ENCODE assay signal across 18 cellular contexts in genomic region chr21:42000908-42001307, GRCh38. TPM values are rescaled to one million over a fixed set of nuclear protein-coding genes. Genes with fewer than 3 reads are reported as not detected.
DNase-seq lines count a peak whose midpoint lies in the region; ATAC-seq and TF ChIP-seq lines count a peak whose summit lies in the region.
"Had no signal": no experiment of that assay in that cellular context is flagged by ENCODE, and none has a peak within 500 bp of the region (broad histone marks: within the 10 kb centered on the region; RNA-seq: fewer than 3 reads in every experiment).

No MANE protein-coding gene starts in this region.

- peak overlapping the region; percentile 93 for H3K27ac Mint-ChIP-seq in activated CD4-positive, alpha-beta T cell treated with anti-CD3 and anti-CD28 coated beads for 36 hours
- peak overlapping the region; percentile 94 to 97 for H3K27ac Mint-ChIP-seq in activated naive CD4-positive, alpha-beta T cell treated with anti-CD3 and anti-CD28 coated beads, Interleukin-2, amount 50 U/mL, for 72 hours
- H3K27ac Mint-ChIP-seq in activated naive CD4-positive, alpha-beta T cell treated with anti-CD3 and anti-CD28 coated beads, Interleukin-2, amount 10 ng/mL, durations not matched to agents 7 days and 5 days, result no peak overlapping the region
- peak overlapping the region; percentile 65 for H3K27ac Mint-ChIP-seq in activated T-helper 2 cell treated with anti-CD3 and anti-CD28 coated beads, Interferon-gamma antibody, Interleukin-2, Interleukin-4, amounts not matched to agents 10 μg/mL and 5 μg/mL and 100 μg/mL, durations not matched to agents 14 hours and 24 hours and 36 hours
- H3K27ac Mint-ChIP-seq: B cell had no signal

- H3K36me3 ChIP-seq in parathyroid adenoma (ENCODE audit: control insufficient read depth, insufficient read depth, low read length) (no peaks in the 10 kb centered on the region), mucosa of descending colon (ENCODE audit: low read depth) (no peaks in the 10 kb centered on the region)

- intact Hi-C loops in activated CD4-positive, alpha-beta T cell treated with anti-CD3 and anti-CD28 coated beads for 36 hours (cut with DNase I, micrococcal nuclease), result loop anchor here (5.0 to 10.0 kb wide), 5 partner anchors 44 to 421 kb away; no protein-coding TSS in a partner anchor
- intact Hi-C loops in activated T-helper 2 cell treated with anti-CD3 and anti-CD28 coated beads, Interferon-gamma antibody, Interleukin-2, Interleukin-4, amounts not matched to agents 10 μg/mL and 5 μg/mL and 100 μg/mL, durations not matched to agents 14 hours and 24 hours and 36 hours (cut with micrococcal nuclease), result loop anchor here (5.0 to 10.0 kb wide), 4 partner anchors 124 to 639 kb away; partner anchors contain the start of genes MX2, PRDM15 and UBASH3A
- intact Hi-C loops in mucosa of descending colon (cut with DNase I, micrococcal nuclease), result no loop called here

- H3K4me1 Mint-ChIP-seq in activated CD4-positive, alpha-beta T cell treated with anti-CD3 and anti-CD28 coated beads for 36 hours, result peaks cover 49% of the 10 kb centered on the region
- peaks cover 32% of the 10 kb centered on the region for H3K4me1 Mint-ChIP-seq in activated naive CD4-positive, alpha-beta T cell treated with anti-CD3 and anti-CD28 coated beads, Interleukin-2, amount 10 ng/mL, durations not matched to agents 7 days and 5 days
- H3K4me1 Mint-ChIP-seq in activated T-helper 2 cell treated with anti-CD3 and anti-CD28 coated beads, Interferon-gamma antibody, Interleukin-2, Interleukin-4, amounts not matched to agents 10 μg/mL and 5 μg/mL and 100 μg/mL, durations not matched to agents 14 hours and 24 hours and 36 hours (ENCODE audit: low read depth), result peaks cover 38% of the 10 kb centered on the region

- H3K36me3 Mint-ChIP-seq in activated CD4-positive, alpha-beta T cell treated with anti-CD3 and anti-CD28 coated beads for 36 hours (ENCODE audit: low read depth), result peaks cover 57% of the 10 kb centered on the region
- peaks cover 31 to 51% of the 10 kb centered on the region in 2 donors for H3K36me3 Mint-ChIP-seq in activated naive CD4-positive, alpha-beta T cell treated with anti-CD3 and anti-CD28 coated beads, Interleukin-2, amount 50 U/mL, for 72 hours
- H3K36me3 Mint-ChIP-seq in activated naive CD4-positive, alpha-beta T cell treated with anti-CD3 and anti-CD28 coated beads, Interleukin-2, amount 10 ng/mL, durations not matched to agents 7 days and 5 days, result peaks cover 47% of the 10 kb centered on the region
- peaks cover 75% of the 10 kb centered on the region for H3K36me3 Mint-ChIP-seq in activated T-helper 2 cell treated with anti-CD3 and anti-CD28 coated beads, Interferon-gamma antibody, Interleukin-2, Interleukin-4, amounts not matched to agents 10 μg/mL and 5 μg/mL and 100 μg/mL, durations not matched to agents 14 hours and 24 hours and 36 hours (ENCODE audit: low read depth)

- H3K4me2 ChIP-seq in parathyroid adenoma (ENCODE audit: low read length), result peak overlapping the region; percentile 16

- H3K79me2 ChIP-seq in parathyroid adenoma, result peaks cover 2% of the 10 kb centered on the region

- CTCF ChIA-PET in activated CD4-positive, alpha-beta T cell treated with anti-CD3 and anti-CD28 coated beads for 36 hours (lab: Charles Lee), result interaction anchor here (0.6 to 1.3 kb wide), 3 partner anchors 38 to 105 kb away, joined by 3 read pairs; no protein-coding TSS in a partner anchor
- CTCF ChIA-PET in activated naive CD4-positive, alpha-beta T cell treated with anti-CD3 and anti-CD28 coated beads, Interleukin-2, amount 10 ng/mL, durations not matched to agents 7 days and 5 days (lab: Charles Lee), result no interaction called here

- DNase-seq in activated CD4-positive, alpha-beta T cell treated with anti-CD3 and anti-CD28 coated beads for 36 hours, result no peak
- DNase-seq in activated CD4-positive, alpha-beta T cell treated with anti-CD3 and anti-CD28 coated beads for 1 hour, result no peak
- no peak for DNase-seq in activated naive CD4-positive, alpha-beta T cell treated with anti-CD3 and anti-CD28 coated beads, Interleukin-2, amount 50 U/mL, for 72 hours (ENCODE audit: low spot score in 2 of 2)
- no peak for DNase-seq in activated naive CD4-positive, alpha-beta T cell treated with anti-CD3 and anti-CD28 coated beads, Interleukin-2, amount 10 ng/mL, durations not matched to agents 7 days and 5 days
- DNase-seq in activated T-helper 2 cell treated with anti-CD3 and anti-CD28 coated beads, Interferon-gamma antibody, Interleukin-2, Interleukin-4, amounts not matched to agents 10 μg/mL and 5 μg/mL and 100 μg/mL, durations not matched to agents 14 hours and 24 hours and 36 hours (ENCODE audit: low spot score), result no peak
- DNase-seq in mucosa of descending colon, result no peak
- DNase-seq: COR-L47, DMS 273 treated with DMSO at 0.1 percent for 48 hours, DND-41, Kasumi-1, NCI-H1105 treated with DMSO at 0.1 percent for 48 hours, NCI-H1694, NCI-H2081 treated with DMSO at 0.1 percent for 48 hours had no signal

- H3K4me3 ChIP-seq in parathyroid adenoma (ENCODE audit: low read depth, low read length) (no peak overlapping the region), mucosa of descending colon (no peak overlapping the region)

- no peak overlapping the region for H3K9ac ChIP-seq in parathyroid adenoma

- H3K4me3 Mint-ChIP-seq in activated CD4-positive, alpha-beta T cell treated with anti-CD3 and anti-CD28 coated beads for 36 hours, result no peak overlapping the region
- H3K4me3 Mint-ChIP-seq in activated naive CD4-positive, alpha-beta T cell treated with anti-CD3 and anti-CD28 coated beads, Interleukin-2, amount 10 ng/mL, durations not matched to agents 7 days and 5 days, result no peak overlapping the region
- H3K4me3 Mint-ChIP-seq in activated T-helper 2 cell treated with anti-CD3 and anti-CD28 coated beads, Interferon-gamma antibody, Interleukin-2, Interleukin-4, amounts not matched to agents 10 μg/mL and 5 μg/mL and 100 μg/mL, durations not matched to agents 14 hours and 24 hours and 36 hours (ENCODE audit: low read depth), result no peak overlapping the region
- H3K4me3 Mint-ChIP-seq: B cell had no signal

- H2AFZ ChIP-seq in parathyroid adenoma, result no peak overlapping the region

- H3K27me3 Mint-ChIP-seq in activated CD4-positive, alpha-beta T cell treated with anti-CD3 and anti-CD28 coated beads for 36 hours, result no peaks in the 10 kb centered on the region
- H3K27me3 Mint-ChIP-seq in activated naive CD4-positive, alpha-beta T cell treated with anti-CD3 and anti-CD28 coated beads, Interleukin-2, amount 10 ng/mL, durations not matched to agents 7 days and 5 days, result no peaks in the 10 kb centered on the region
- no peaks in the 10 kb centered on the region for H3K27me3 Mint-ChIP-seq in activated T-helper 2 cell treated with anti-CD3 and anti-CD28 coated beads, Interferon-gamma antibody, Interleukin-2, Interleukin-4, amounts not matched to agents 10 μg/mL and 5 μg/mL and 100 μg/mL, durations not matched to agents 14 hours and 24 hours and 36 hours (ENCODE audit: low read depth)
- H3K27me3 Mint-ChIP-seq: B cell, IgD-negative memory B cell had no signal

- H3K27ac ChIP-seq in parathyroid adenoma, result peak overlapping the region; percentile 57

- no peak for ATAC-seq in activated CD4-positive, alpha-beta T cell treated with anti-CD3 and anti-CD28 coated beads for 36 hours
- ATAC-seq in activated naive CD4-positive, alpha-beta T cell treated with anti-CD3 and anti-CD28 coated beads, Interleukin-2, amount 50 U/mL, for 72 hours, result no peak
- ATAC-seq in mucosa of descending colon (no peak), HG03095 (IDR thresholded peaks at IDR 0.05; ENCODE audit: unreplicated experiment) (no peak)
- ATAC-seq: Right ventricle myocardium inferior had no signal

- H3K9me3 Mint-ChIP-seq in activated CD4-positive, alpha-beta T cell treated with anti-CD3 and anti-CD28 coated beads for 36 hours (ENCODE audit: low read depth), result peaks cover 4% of the 10 kb centered on the region
- peaks cover 4 to 10% of the 10 kb centered on the region in 2 donors for H3K9me3 Mint-ChIP-seq in activated naive CD4-positive, alpha-beta T cell treated with anti-CD3 and anti-CD28 coated beads, Interleukin-2, amount 50 U/mL, for 72 hours
- H3K9me3 Mint-ChIP-seq in activated naive CD4-positive, alpha-beta T cell treated with anti-CD3 and anti-CD28 coated beads, Interleukin-2, amount 10 ng/mL, durations not matched to agents 7 days and 5 days, result peaks cover 8% of the 10 kb centered on the region
- H3K9me3 Mint-ChIP-seq in activated T-helper 2 cell treated with anti-CD3 and anti-CD28 coated beads, Interferon-gamma antibody, Interleukin-2, Interleukin-4, amounts not matched to agents 10 μg/mL and 5 μg/mL and 100 μg/mL, durations not matched to agents 14 hours and 24 hours and 36 hours, result peaks cover 19% of the 10 kb centered on the region

- peaks cover 12% of the 10 kb centered on the region for H3K4me1 ChIP-seq in parathyroid adenoma
- no peaks in the 10 kb centered on the region for H3K4me1 ChIP-seq in mucosa of descending colon (ENCODE audit: low read depth)

- TF ChIP-seq CTCF in parathyroid adenoma (IDR thresholded peaks at IDR 0.05) (no peak), mucosa of descending colon (IDR thresholded peaks at IDR 0.05) (no peak)

- H3K27me3 ChIP-seq in parathyroid adenoma (ENCODE audit: control insufficient read depth, insufficient read depth, low read length), result no peaks in the 10 kb centered on the region

- POLR2A ChIA-PET in activated CD4-positive, alpha-beta T cell treated with anti-CD3 and anti-CD28 coated beads for 36 hours (lab: Charles Lee), result no interaction called here

- no peaks in the 10 kb centered on the region for H3K9me3 ChIP-seq in parathyroid adenoma (ENCODE audit: control insufficient read depth, low read length)
- no peaks in the 10 kb centered on the region for H3K9me3 ChIP-seq in mucosa of descending colon

RNA-seq across cellular contexts. Expression of gene ZBTB21, which starts 9.3 kb away (rescaled TPM):
- total RNA-seq in activated CD4-positive, alpha-beta T cell treated with anti-CD3 and anti-CD28 coated beads for 36 hours, result 10 to 100 TPM; 30.7 to 32.9 TPM
- total RNA-seq in activated naive CD4-positive, alpha-beta T cell treated with anti-CD3 and anti-CD28 coated beads, Interleukin-2, amount 50 U/mL, for 72 hours, result 10 to 100 TPM; 28.6 to 61.0 TPM
- total RNA-seq in activated T-helper 2 cell treated with anti-CD3 and anti-CD28 coated beads, Interferon-gamma antibody, Interleukin-2, Interleukin-4, amounts not matched to agents 10 μg/mL and 5 μg/mL and 100 μg/mL, durations not matched to agents 14 hours and 24 hours and 36 hours, result 24.5 and 25.7 TPM in 2 replicates
- total RNA-seq in mucosa of descending colon, result 10 to 100 TPM; 11.8 to 18.9 (median 14.6) TPM

RNA-seq across cellular contexts. Expression of gene C2CD2, which starts 47.1 kb away (rescaled TPM):
- total RNA-seq in activated CD4-positive, alpha-beta T cell treated with anti-CD3 and anti-CD28 coated beads for 36 hours, result 1 to 10 TPM; 6.8 to 7.3 TPM
- 10 to 100 TPM; 15.8 to 24.7 TPM for total RNA-seq in activated naive CD4-positive, alpha-beta T cell treated with anti-CD3 and anti-CD28 coated beads, Interleukin-2, amount 50 U/mL, for 72 hours
- total RNA-seq in activated T-helper 2 cell treated with anti-CD3 and anti-CD28 coated beads, Interferon-gamma antibody, Interleukin-2, Interleukin-4, amounts not matched to agents 10 μg/mL and 5 μg/mL and 100 μg/mL, durations not matched to agents 14 hours and 24 hours and 36 hours, result 8.6 and 11.1 TPM in 2 replicates
- total RNA-seq in mucosa of descending colon, result 10 to 100 TPM in 2 of 3 donors, 1 to 10 TPM in 1; 9.4 to 29.1 (median 17.8) TPM

Comparison
In these comparisons a context has a peak if more than half of its experiments do, and no peak if none do; other contexts are left out.
1. intact Hi-C loops: an anchor here in activated CD4-positive, alpha-beta T cell treated with anti-CD3 and anti-CD28 coated beads for 36 hours (5.0 to 10.0 kb wide) and activated T-helper 2 cell treated with anti-CD3 and anti-CD28 coated beads, Interferon-gamma antibody, Interleukin-2, Interleukin-4, amounts not matched to agents 10 μg/mL and 5 μg/mL and 100 μg/mL, durations not matched to agents 14 hours and 24 hours and 36 hours (5.0 to 10.0 kb wide); none called in mucosa of descending colon.